ENCODE assay signal across 13 cellular contexts in genomic region chr3:81758275-81758674, GRCh38. TPM values are rescaled to one million over a fixed set of nuclear protein-coding genes. Genes with fewer than 3 reads are reported as not detected.
DNase-seq lines count a peak whose midpoint lies in the region; ATAC-seq, FAIRE-seq and TF ChIP-seq lines count a peak whose summit lies in the region.
"Had no signal": no experiment of that assay in that cellular context is flagged by ENCODE, and none has a peak within 500 bp of the region (broad histone marks: within the 10 kb centered on the region; RNA-seq: fewer than 3 reads in every experiment).

No MANE protein-coding gene starts in this region.

- no peak for TF ChIP-seq RAD21 in GM12878 (IDR thresholded peaks at IDR 0.05; ENCODE audit: insufficient read depth, low read depth, low read length)
- peak; percentile 20 to 40 for TF ChIP-seq RAD21 in liver (IDR thresholded peaks at IDR 0.05)

- POLR2A ChIA-PET in GM12878 (lab: Charles Lee) = no interaction called here
- POLR2A ChIA-PET in activated CD4-positive, alpha-beta memory T cell treated with anti-CD3 and anti-CD28 coated beads for 36 hours (lab: Charles Lee) = no interaction called here

- intact Hi-C loops in GM12878 (cut with micrococcal nuclease; ENCODE audit: unreplicated experiment) (no loop called here), head of caudate nucleus (cut with DNase I) (no loop called here)
- intact Hi-C loops in activated CD4-positive, alpha-beta memory T cell treated with anti-CD3 and anti-CD28 coated beads for 36 hours (cut with micrococcal nuclease) = no loop called here

- no peak for TF ChIP-seq CTCF in GM12878 (IDR thresholded peaks at IDR 0.05 in 2 of 3, conservative IDR thresholded peaks at IDR 0.05 in 1 of 3; ENCODE audit: control insufficient read depth in 2 of 3, extremely low read depth in 1 of 3, insufficient read depth in 1 of 3, low read depth in 3 of 3, low read length in 3 of 3)
- no peak for TF ChIP-seq CTCF in liver (IDR thresholded peaks at IDR 0.05; ENCODE audit: low read depth, low read length, missing input control)

- no peak for ATAC-seq in GM12878
- ATAC-seq: stimulated activated naive CD8-positive, alpha-beta T cell treated with anti-CD3 and anti-CD28 coated beads, Interleukin-15, Interleukin-2, amounts not matched to agents 100 U/mL and 50 U/mL, for 24 hours had no signal

- H3K9ac ChIP-seq in GM12878 (ENCODE audit: control insufficient read depth, insufficient read depth, low read length) = no peak overlapping the region
- no peak overlapping the region for H3K9ac ChIP-seq in liver (ENCODE audit: low read depth in 1 of 2, low read length in 2 of 2)

- peak overlapping the region; percentile 87 for H3K4me3 ChIP-seq in ACC112 (ENCODE audit: low read depth, low read length)
- no peak overlapping the region; the same call in 1 of the 2 replicates for H3K4me3 ChIP-seq in GM12878
- H3K4me3 ChIP-seq in liver (ENCODE audit: low read depth in 1 of 3, low read length in 3 of 3) = no peak overlapping the region

- peaks cover 12% of the 10 kb centered on the region for H3K9me3 Mint-ChIP-seq in activated CD4-positive, alpha-beta memory T cell treated with anti-CD3 and anti-CD28 coated beads for 36 hours

- no peaks in the 10 kb centered on the region for H4K20me1 ChIP-seq in GM12878 (ENCODE audit: control insufficient read depth, insufficient read depth)

- H3K36me3 ChIP-seq in ACC112 (ENCODE audit: insufficient read depth, low read length) = peaks cover 59% of the 10 kb centered on the region
- H3K36me3 ChIP-seq in GM12878 (ENCODE audit: control insufficient read depth in 2 of 2, insufficient read depth in 2 of 2, low read length in 1 of 2) = 0 out of 4 replicates have a peak, but pooled peaks cover 0 to 2% of the 10 kb centered on the region in 2 experiments
- H3K36me3 ChIP-seq in liver (ENCODE audit: control insufficient read depth in 4 of 4, insufficient read depth in 3 of 4, low read depth in 1 of 4, low read length in 3 of 4) = peaks cover 0 to 11% (median 0%) of the 10 kb centered on the region in 4 donors

- H3K27ac Mint-ChIP-seq in activated CD4-positive, alpha-beta memory T cell treated with anti-CD3 and anti-CD28 coated beads for 36 hours = no peak overlapping the region

- no peaks in the 10 kb centered on the region for H3K27me3 Mint-ChIP-seq in activated CD4-positive, alpha-beta memory T cell treated with anti-CD3 and anti-CD28 coated beads for 36 hours
- H3K27me3 Mint-ChIP-seq: dendritic cell treated with granulocyte-macrophage colony-stimulating factor and Interleukin-4, amounts not matched to agents 40 ng/mL and 50 ng/mL, for 4 days had no signal

- CTCF ChIA-PET in GM12878 (lab: Yijun Ruan, JAX) = no interaction called here
- CTCF ChIA-PET in activated CD4-positive, alpha-beta memory T cell treated with anti-CD3 and anti-CD28 coated beads for 36 hours (lab: Charles Lee) = no interaction called here

- no peak for FAIRE-seq in GM12878 (lab: Jason Lieb, UNC)

- no peak overlapping the region for H3K4me3 Mint-ChIP-seq in activated CD4-positive, alpha-beta memory T cell treated with anti-CD3 and anti-CD28 coated beads for 36 hours
- H3K4me3 Mint-ChIP-seq: dendritic cell treated with granulocyte-macrophage colony-stimulating factor and Interleukin-4, amounts not matched to agents 40 ng/mL and 50 ng/mL, for 4 days had no signal

- H3K27ac ChIP-seq in ACC112 (ENCODE audit: low read depth, low read length) (peak overlapping the region; percentile 94), GM12878 (ENCODE audit: control insufficient read depth, insufficient read depth) (no peak overlapping the region), liver (ENCODE audit: low read depth in 1 of 2, low read length in 2 of 2) (peak overlapping the region in 1 of 2 donors; percentile 57)
- H3K27ac ChIP-seq: RWPE1, VCaP had no signal

- H3K4me2 ChIP-seq in GM12878 (ENCODE audit: control insufficient read depth, insufficient read depth) = no peak overlapping the region

- BruUV-seq in GM12878 (replicated peaks; lab: Mats Ljungman, UMichigan) = no TSS peak

- H3K9me3 ChIP-seq in GM12878 (replicated peaks; ENCODE audit: control insufficient read depth, insufficient read depth, low read length) (peaks cover 31% of the 10 kb centered on the region), liver (ENCODE audit: control insufficient read depth in 4 of 4, low read length in 3 of 4) (no peaks in the 10 kb centered on the region)

- no peak for TF ChIP-seq POLR2A in GM12878 (IDR thresholded peaks at IDR 0.05; ENCODE audit: low read depth, low read length)

- in situ Hi-C loops in GM12878 (cut with MboI) = no loop called here

- H3K79me2 ChIP-seq in ACC112 (ENCODE audit: control insufficient read depth, insufficient read depth, low read length, unreplicated experiment) (peaks cover 73% of the 10 kb centered on the region), GM12878 (ENCODE audit: control insufficient read depth, insufficient read depth, low read length) (peaks cover 49% of the 10 kb centered on the region)

- H2AFZ ChIP-seq in ACC112 (ENCODE audit: low read length, unreplicated experiment) (no peak overlapping the region), GM12878 (ENCODE audit: control insufficient read depth, low read depth, low read length) (no peak overlapping the region)

- H3K4me1 Mint-ChIP-seq in activated CD4-positive, alpha-beta memory T cell treated with anti-CD3 and anti-CD28 coated beads for 36 hours (ENCODE audit: low read depth) = peaks cover 25% of the 10 kb centered on the region

- RAD21 ChIA-PET in GM12878 (lab: Charles Lee; ENCODE audit: unreplicated experiment) = no interaction called here

- H3K27me3 ChIP-seq in ACC112 (ENCODE audit: insufficient read depth, low read length) = no peaks in the 10 kb centered on the region
- no peaks in the 10 kb centered on the region for H3K27me3 ChIP-seq in GM12878 (replicated peaks in 1 of 2; ENCODE audit: control insufficient read depth in 2 of 2, insufficient read depth in 2 of 2, low read length in 1 of 2)
- H3K27me3 ChIP-seq in liver (ENCODE audit: control insufficient read depth in 4 of 4, insufficient read depth in 4 of 4, low read length in 3 of 4) = no peaks in the 10 kb centered on the region

- SMC1A ChIA-PET in GM12878 (lab: Charles Lee; ENCODE audit: uncharacterized antibody, unreplicated experiment) = no interaction called here

- TF ChIP-seq EP300 in GM12878 (IDR thresholded peaks at IDR 0.05; ENCODE audit: borderline replicate concordance in 1 of 2, control insufficient read depth in 1 of 2, low read depth in 2 of 2, low read length in 2 of 2) = no peak

- WGBS in GM12878 (ENCODE audit: insufficient coverage, insufficient replicate concordance, low lambda C conversion rate, missing lambda C conversion rate) = 93% methylated on average over 1 of the region's 1 CpG
- 43% methylated on average over 1 of the region's 1 CpG for WGBS in liver

- peaks cover 40% of the 10 kb centered on the region for H3K4me1 ChIP-seq in ACC112 (ENCODE audit: control insufficient read depth, insufficient read depth, low read length, unreplicated experiment)
- H3K4me1 ChIP-seq in GM12878 (ENCODE audit: control insufficient read depth, insufficient read depth, low read length) = peaks cover 5% of the 10 kb centered on the region; the same call in 1 of the 2 replicates
- H3K4me1 ChIP-seq in liver (ENCODE audit: control insufficient read depth in 4 of 4, insufficient read depth in 4 of 4, low read length in 3 of 4) = peaks cover 0 to 30% (median 17%) of the 10 kb centered on the region in 4 donors

- peaks cover 39% of the 10 kb centered on the region for H3K36me3 Mint-ChIP-seq in activated CD4-positive, alpha-beta memory T cell treated with anti-CD3 and anti-CD28 coated beads for 36 hours

- DNase-seq in ELR (ENCODE audit: low read depth) = peak; percentile 53
- DNase-seq in GM12878 (ENCODE audit: low read depth, low spot score) = no peak
- DNase-seq in NCI-H748 (lab: John Stamatoyannopoulos, UW; ENCODE audit: unreplicated experiment) = no peak
- no peak for DNase-seq in activated CD4-positive, alpha-beta memory T cell treated with anti-CD3 and anti-CD28 coated beads for 36 hours
- no peak for DNase-seq in GF-D8 (lab: John Stamatoyannopoulos, UW)
- DNase-seq in head of caudate nucleus = no peak
- DNase-seq: stimulated activated CD4-positive, alpha-beta T cell treated with anti-CD3 and anti-CD28 coated beads, Interleukin-1b, Interleukin-23, amount 100 ng/mL, for 48 hours; stimulated activated naive CD8-positive, alpha-beta T cell treated with anti-CD3 and anti-CD28 coated beads, Interleukin-15, Interleukin-2, amounts not matched to agents 100 U/mL and 50 U/mL, for 24 hours had no signal

TF ChIP-seq in GM12878, 131 proteins besides CTCF, POLR2A, EP300 and RAD21 (continues in another document):
- TF ChIP-seq BCL11A (IDR thresholded peaks at IDR 0.05; ENCODE audit: low read depth, low read length) = no peak

RNA-seq across cellular contexts. Expression of gene GBE1, which starts 3.2 kb away (rescaled TPM):
- 223 and 227 TPM in 2 replicates for total RNA-seq in GM12878 (2013; cell fraction: nucleolus; rRNA removed)
- total RNA-seq in GM12878 (2014; rRNA removed) = 32.4 and 36.5 TPM in 2 replicates
- total RNA-seq in GM12878 (2014; rRNA removed; fragmentation: Illumina TruSeq; extraction: Trizol) = 50.6 and 51.0 TPM in 2 replicates
- 42.4 and 43.1 TPM in 2 replicates for total RNA-seq in GM12878 (2021)
- polyA plus RNA-seq in GM12878 (2011; ENCODE audit: low read depth) = 32.0 TPM
- 59.5 and 88.2 TPM in 2 replicates for polyA plus RNA-seq in GM12878 (2011; rRNA removed)
- polyA plus RNA-seq in GM12878 (2011; cell fraction: cytosol; rRNA removed) = 21.0 and 27.0 TPM in 2 replicates
- polyA plus RNA-seq in GM12878 (2011; cell fraction: nucleus; rRNA removed) = 32.3 and 34.5 TPM in 2 replicates
- 35.4 and 54.7 TPM in 2 replicates for polyA plus RNA-seq in GM12878 (2012)
- 40.0 and 49.0 TPM in 2 replicates for polyA plus RNA-seq in GM12878 (2014; fragmentation: Illumina TruSeq; extraction: Trizol)
- polyA plus RNA-seq in GM12878 (2014; fragmentation: Nextera tagmentation; extraction: Ambion mirVana) = 10 to 100 TPM; 21.4 to 21.8 TPM
- 23.5 and 25.6 TPM in 2 replicates for polyA plus RNA-seq in GM12878 (2014; rRNA removed)
- polyA plus RNA-seq in GM12878 (2016; fragmentation: Nextera tagmentation; extraction: Ambion mirVana) = 10 to 100 TPM; 58.0 to 62.2 TPM
- 72.0 and 82.2 TPM in 2 replicates for polyA minus RNA-seq in GM12878 (2011; rRNA and poly(A)+ RNA removed)
- 19.9 and 22.7 TPM in 2 replicates for polyA minus RNA-seq in GM12878 (2011; cell fraction: cytosol; rRNA and poly(A)+ RNA removed)
- polyA minus RNA-seq in GM12878 (2011; cell fraction: nucleus; rRNA and poly(A)+ RNA removed) = 87.9 and 109 TPM in 2 replicates
- total RNA-seq in liver = 10 to 100 TPM; 24.3 to 95.6 TPM
- 10 to 100 TPM; 22.5 to 27.4 TPM for polyA plus RNA-seq in liver
- total RNA-seq in activated CD4-positive, alpha-beta memory T cell treated with anti-CD3 and anti-CD28 coated beads for 36 hours = 10 to 100 TPM; 30.5 to 30.6 TPM
